Comparison of ENCODE assay signal across 1 cellular context in genomic region chr12:26227376-26227775, GRCh38.
TF ChIP-seq lines count a peak whose summit lies in the region.

No MANE protein-coding gene starts in this region.

TF ChIP-seq in WTC11, 78 proteins besides CTCF, POLR2A, EP300 and RAD21 (continued from another document):
- TF ChIP-seq FOXP4 (CRISPR knock-in tag; IDR thresholded peaks at IDR 0.05) = no peak
